In genomic region chr1:93827128-93827527, GRCh38 we compare ENCODE assay signal across 22 cellular contexts. TPM values are rescaled to one million over a fixed set of nuclear protein-coding genes. Genes with fewer than 3 reads are reported as not detected.
DNase-seq lines count a peak whose midpoint lies in the region; TF ChIP-seq lines count a peak whose summit lies in the region.
"Had no signal": no experiment of that assay in that cellular context is flagged by ENCODE, and none has a peak within 500 bp of the region (broad histone marks: within the 10 kb centered on the region; RNA-seq: fewer than 3 reads in every experiment).

No MANE protein-coding gene starts in this region.

- no peak overlapping the region for H3K4me2 ChIP-seq in mesenchymal stem cell (ENCODE audit: low read length, poor library complexity, severe bottlenecking)
- H3K4me2 ChIP-seq: neural progenitor cell had no signal

- peak; percentile 95 for DNase-seq in DMS 273 (lab: John Stamatoyannopoulos, UW; ENCODE audit: unreplicated experiment)
- DNase-seq in NCI-H2171 treated with DMSO at 0.1 percent for 48 hours (lab: John Stamatoyannopoulos, UW): peak; percentile 80
- peak; percentile 72 for DNase-seq in adipocyte (ENCODE audit: low read depth)
- no peak for DNase-seq in mesenchymal stem cell
- DNase-seq in DMS114 treated with DMSO at 0.1 percent for 48 hours (lab: John Stamatoyannopoulos, UW; ENCODE audit: unreplicated experiment): no peak
- no peak for DNase-seq in anterior cingulate cortex (lab: John Stamatoyannopoulos, UW)
- DNase-seq in effector memory CD4-positive, alpha-beta T cell: no peak
- DNase-seq in WERI-Rb-1: no peak
- DNase-seq: activated naive CD4-positive, alpha-beta T cell treated with Interleukin-2 at 50 U/mL for 16 hours; activated T-cell treated with anti-CD3 and anti-CD28 coated beads, Interleukin-2, amount 50 U/mL, for 4 hours; CD4-positive, alpha-beta memory T cell; DMS79 treated with DMSO at 0.1 percent for 48 hours; KG1; NCI-H2081; NCI-H774; stimulated activated CD4-positive, alpha-beta T cell treated with anti-CD3 and anti-CD28 coated beads, Interleukin-1b, Interleukin-23, amount 100 ng/mL, for 48 hours; stimulated activated naive CD4-positive, alpha-beta T cell; T1000 had no signal

- no peaks in the 10 kb centered on the region for H3K79me1 ChIP-seq in mesenchymal stem cell (replicated peaks; ENCODE audit: low read length, poor library complexity, severe bottlenecking)

- no peak overlapping the region for H2BK5ac ChIP-seq in mesenchymal stem cell (ENCODE audit: low read depth, low read length, poor library complexity, severe bottlenecking)

- peak overlapping the region in 1 of 2 experiments; percentile 68 for H2BK12ac ChIP-seq in mesenchymal stem cell (ENCODE audit: low read length in 2 of 2)

- H3K9ac ChIP-seq in adipocyte (ENCODE audit: low read length): no peak overlapping the region
- no peak overlapping the region for H3K9ac ChIP-seq in mesenchymal stem cell (ENCODE audit: low read length)
- H3K9ac ChIP-seq: neural progenitor cell had no signal

- no peak overlapping the region for H3K14ac ChIP-seq in mesenchymal stem cell (ENCODE audit: low read length in 2 of 2)

- H3K9me3 ChIP-seq in adipocyte (ENCODE audit: control insufficient read depth, low read length): no peaks in the 10 kb centered on the region
- no peaks in the 10 kb centered on the region for H3K9me3 ChIP-seq in mesenchymal stem cell (ENCODE audit: control insufficient read depth, low read length)
- H3K9me3 ChIP-seq in effector memory CD4-positive, alpha-beta T cell (ENCODE audit: control insufficient read depth, low read length): no peaks in the 10 kb centered on the region
- H3K9me3 ChIP-seq in WERI-Rb-1 (ENCODE audit: severe bottlenecking): peaks cover 2% of the 10 kb centered on the region
- H3K9me3 ChIP-seq: esophagus muscularis mucosa, thoracic aorta had no signal

- no peak for TF ChIP-seq CTCF in WERI-Rb-1 (IDR thresholded peaks at IDR 0.05; ENCODE audit: low read depth, low read length)

- H3K4me3 ChIP-seq in adipocyte (ENCODE audit: low read length) (no peak overlapping the region), mesenchymal stem cell (ENCODE audit: insufficient read depth in 1 of 2, low read depth in 1 of 2, low read length in 2 of 2) (no peak overlapping the region), WERI-Rb-1 (ENCODE audit: low read depth, low read length) (no peak overlapping the region)
- no peak overlapping the region for H3K4me3 ChIP-seq in effector memory CD4-positive, alpha-beta T cell (ENCODE audit: insufficient read depth, low read depth, low read length, poor library complexity, severe bottlenecking)
- H3K4me3 ChIP-seq: esophagus muscularis mucosa, neural progenitor cell, SK-N-MC, thoracic aorta had no signal

- H2AFZ ChIP-seq in mesenchymal stem cell (ENCODE audit: low read depth, low read length): no peak overlapping the region
- H2AFZ ChIP-seq: neural progenitor cell had no signal

- H4K8ac ChIP-seq in mesenchymal stem cell (ENCODE audit: low read length): no peak overlapping the region

- no peak overlapping the region for H2AK5ac ChIP-seq in mesenchymal stem cell (ENCODE audit: low read length, severe bottlenecking)

- H2BK120ac ChIP-seq in mesenchymal stem cell (ENCODE audit: low read depth, low read length): peak overlapping the region; percentile 51

- H4K91ac ChIP-seq in mesenchymal stem cell (ENCODE audit: low read length): no peak overlapping the region

- no peak overlapping the region for H3K27ac ChIP-seq in mesenchymal stem cell (ENCODE audit: low read length, poor library complexity, severe bottlenecking)
- no peak overlapping the region for H3K27ac ChIP-seq in effector memory CD4-positive, alpha-beta T cell (ENCODE audit: insufficient read depth, low read length, poor library complexity, severe bottlenecking)
- no peak overlapping the region for H3K27ac ChIP-seq in WERI-Rb-1
- H3K27ac ChIP-seq: esophagus muscularis mucosa, neural progenitor cell, SK-N-MC, thoracic aorta had no signal

- H3K4ac ChIP-seq in mesenchymal stem cell (ENCODE audit: low read depth in 1 of 2, low read length in 2 of 2): peak overlapping the region in 1 of 2 experiments; percentile 28

- no peak overlapping the region for H3K23ac ChIP-seq in mesenchymal stem cell (ENCODE audit: low read length in 2 of 2)

- no peak overlapping the region for H2BK15ac ChIP-seq in mesenchymal stem cell (ENCODE audit: low read depth, poor library complexity, severe bottlenecking)

- H3K36me3 ChIP-seq in adipocyte (ENCODE audit: control insufficient read depth, insufficient read depth, low read length, severe bottlenecking) (no peaks in the 10 kb centered on the region), mesenchymal stem cell (ENCODE audit: control insufficient read depth in 1 of 2, insufficient read depth in 2 of 2, low read depth in 1 of 2, low read length in 2 of 2) (no peaks in the 10 kb centered on the region), WERI-Rb-1 (no peaks in the 10 kb centered on the region)
- no peaks in the 10 kb centered on the region for H3K36me3 ChIP-seq in effector memory CD4-positive, alpha-beta T cell (ENCODE audit: control insufficient read depth, insufficient read depth, low read length)
- H3K36me3 ChIP-seq: esophagus muscularis mucosa, neural progenitor cell, thoracic aorta had no signal

- H3K18ac ChIP-seq in mesenchymal stem cell (ENCODE audit: low read depth in 1 of 2, low read length in 2 of 2): peak overlapping the region in 1 of 2 experiments; percentile 37

- 83% methylated on average over 1 of the region's 1 CpG for WGBS in mesenchymal stem cell

- H3K4me1 ChIP-seq in adipocyte (ENCODE audit: control insufficient read depth, insufficient read depth, low read length) (peaks cover 14% of the 10 kb centered on the region), mesenchymal stem cell (ENCODE audit: control insufficient read depth, insufficient read depth, low read depth, low read length) (peaks cover 4% of the 10 kb centered on the region)
- H3K4me1 ChIP-seq in effector memory CD4-positive, alpha-beta T cell (ENCODE audit: control insufficient read depth, insufficient read depth, low read length, poor library complexity, severe bottlenecking): no peaks in the 10 kb centered on the region
- H3K4me1 ChIP-seq: esophagus muscularis mucosa, neural progenitor cell had no signal

- no peaks in the 10 kb centered on the region for H3K27me3 ChIP-seq in adipocyte (replicated peaks; ENCODE audit: control insufficient read depth, insufficient read depth, low read length)
- H3K27me3 ChIP-seq in mesenchymal stem cell (ENCODE audit: control insufficient read depth in 1 of 2, insufficient read depth in 1 of 2, low read length in 2 of 2): no peaks in the 10 kb centered on the region
- H3K27me3 ChIP-seq in effector memory CD4-positive, alpha-beta T cell (replicated peaks; ENCODE audit: control insufficient read depth, insufficient read depth, low read length, poor library complexity, severe bottlenecking): no peaks in the 10 kb centered on the region
- H3K27me3 ChIP-seq in WERI-Rb-1 (ENCODE audit: insufficient read depth, low read depth, severe bottlenecking): no peaks in the 10 kb centered on the region
- H3K27me3 ChIP-seq: esophagus muscularis mucosa, neural progenitor cell had no signal

RNA-seq across cellular contexts. Expression of gene DNTTIP2, which starts 51.9 kb away (rescaled TPM):
- polyA plus RNA-seq in mesenchymal stem cell (2013, experiment 1 of 2): 56.4 TPM
- polyA plus RNA-seq in mesenchymal stem cell (2013, experiment 2 of 2): 56.9 TPM

Comparison
In these comparisons a context has a peak if more than half of its experiments do, and no peak if none do; other contexts are left out.
1. DNase-seq: peak in DMS 273 (single experiment), NCI-H2171 treated with DMSO at 0.1 percent for 48 hours (single experiment) and adipocyte (single experiment); none in mesenchymal stem cell (single experiment), DMS114 treated with DMSO at 0.1 percent for 48 hours (single experiment), anterior cingulate cortex (0 of 58), effector memory CD4-positive, alpha-beta T cell (0 of 3) and WERI-Rb-1 (single experiment).